Comparison of ENCODE assay signal across 8 cellular contexts in genomic region chr1:21574464-21575151, GRCh38.
A peak's percentile ranks its signal among the peaks of the same experiment; 100 is the strongest.
DNase-seq lines count a peak whose midpoint lies in the region; ATAC-seq, FAIRE-seq and TF ChIP-seq lines count a peak whose summit lies in the region.

No MANE protein-coding gene starts in this region.

- TF ChIP-seq CTCF in astrocyte of the spinal cord (IDR thresholded peaks at IDR 0.05; ENCODE audit: low read depth, low read length) (no peak), testis (IDR thresholded peaks at IDR 0.05) (no peak), GM13977 (IDR thresholded peaks at IDR 0.05; ENCODE audit: extremely low read depth, insufficient read depth, missing control alignments) (no peak), GM10266 (IDR thresholded peaks at IDR 0.05; ENCODE audit: control insufficient read depth, insufficient read depth, low read depth, missing control alignments) (no peak)

- H3K27me3 ChIP-seq in MG63 (no peaks in the 10 kb centered on the region), testis (no peaks in the 10 kb centered on the region)

- no peak for FAIRE-seq in frontal cortex (lab: Jason Lieb, UNC)

- no peak for TF ChIP-seq POLR2A in testis (IDR thresholded peaks at IDR 0.05)

- H3K27ac ChIP-seq in testis: peak overlapping the region; percentile 34 to 59

- H3K9me3 ChIP-seq in MG63 (no peaks in the 10 kb centered on the region; the same call in none of the 2 replicates), testis (no peaks in the 10 kb centered on the region)

- no peak overlapping the region for H3K4me3 ChIP-seq in MG63
- H3K4me3 ChIP-seq in astrocyte of the spinal cord (ENCODE audit: low read depth, low read length): no peak overlapping the region
- no peak overlapping the region for H3K4me3 ChIP-seq in testis

- ATAC-seq in HG03045 (IDR thresholded peaks at IDR 0.05; ENCODE audit: unreplicated experiment): no peak

- intact Hi-C loops in testis (cut with DNase I; ENCODE audit: low total_unique reads): no loop called here

- DNase-seq in MG63 (peak; percentile 39), astrocyte of the spinal cord (ENCODE audit: low read depth, low spot score) (peak; percentile 85), iPS-NIHi7 (ENCODE audit: extremely low spot score) (peak; percentile 69), testis (peak; percentile 20), frontal cortex (ENCODE audit: low spot score in 2 of 2) (no peak), GM13977 (ENCODE audit: low spot score) (no peak), GM10266 (ENCODE audit: extremely low spot score) (no peak)

- H3K36me3 ChIP-seq in MG63 (no peaks in the 10 kb centered on the region), testis (ENCODE audit: low read depth, missing control alignments) (no peaks in the 10 kb centered on the region)

- in situ Hi-C loops in astrocyte of the spinal cord (cut with HindIII; ENCODE audit: low sequenced_read_pairs) (no loop called here), GM13977 (cut with MboI; ENCODE audit: low pct_unique_long_range_greater_than_20kb, low sequenced_read_pairs, unreplicated experiment) (no loop called here)

- 42 to 48% methylated on average over 12 to 27 of the region's 31 CpGs for WGBS in testis, 2 donors

- peaks cover 9% of the 10 kb centered on the region for H3K4me1 ChIP-seq in testis

Comparison
In these comparisons a context has a peak if more than half of its experiments do, and no peak if none do; other contexts are left out.
1. DNase-seq: peak in MG63 (single experiment), astrocyte of the spinal cord (single experiment), iPS-NIHi7 (single experiment) and testis (single experiment); none in frontal cortex (0 of 2), GM13977 (single experiment) and GM10266 (single experiment).